Comparison of ENCODE assay signal across 8 cellular contexts in genomic region chr3:48187579-48188265, GRCh38. TPM values are rescaled to one million over a fixed set of nuclear protein-coding genes. Genes with fewer than 3 reads are reported as not detected.
DNase-seq lines count a peak whose midpoint lies in the region; ATAC-seq, FAIRE-seq and TF ChIP-seq lines count a peak whose summit lies in the region.

No MANE protein-coding gene starts in this region.

- H3K36me3 ChIP-seq in K562 (ENCODE audit: control insufficient read depth, insufficient read depth, low read length) (peaks cover 45% of the 10 kb centered on the region), kidney epithelial cell (ENCODE audit: control insufficient read depth, insufficient read depth, low read length) (no peaks in the 10 kb centered on the region)

- TF ChIP-seq POLR2A in K562 (conservative IDR thresholded peaks at IDR 0.05), result no peak

- POLR2A ChIA-PET in K562 (lab: Yijun Ruan, JAX), result interaction anchor here (0.7 to 1.4 kb wide), 6 partner anchors 27 to 259 kb away, joined by 3 to 7 read pairs (median 4); partner anchors contain the start of genes ATRIP and ZNF589

- intact Hi-C loops in K562 (cut with micrococcal nuclease), result loop anchor here (2.0 kb wide), 1 partner anchor 53 kb away; the partner anchor contains the start of gene ZNF589

- peak overlapping the region; percentile 93 to 97 for H3K9ac ChIP-seq in K562 (ENCODE audit: insufficient read depth in 1 of 2, low read depth in 2 of 2, low read length in 2 of 2)

- H3K9me1 ChIP-seq in K562 (ENCODE audit: control insufficient read depth, insufficient read depth, low read length), result no peaks in the 10 kb centered on the region

- in situ Hi-C loops in K562 (cut with MboI), result no loop called here

- peaks cover 0 to 15% of the 10 kb centered on the region in 2 experiments; a peak in 3 of 5 replicates for H3K4me1 ChIP-seq in K562 (replicated peaks in 1 of 2; ENCODE audit: control insufficient read depth in 2 of 2, insufficient read depth in 2 of 2, low read length in 2 of 2)

- 0% methylated on average over 23 of the region's 87 CpGs for WGBS in K562 (ENCODE audit: insufficient coverage, low coverage, missing lambda C conversion rate)

- peaks cover 55% of the 10 kb centered on the region for H3K79me2 ChIP-seq in K562 (ENCODE audit: control insufficient read depth, insufficient read depth, low read length)

- H3K4me3 ChIP-seq in K562, result peak overlapping the region; percentile 83
- H3K4me3 ChIP-seq in kidney epithelial cell (ENCODE audit: low read depth, low read length), result peak overlapping the region; percentile 79

- ATAC-seq in HG02588 (IDR thresholded peaks at IDR 0.05; ENCODE audit: unreplicated experiment) (peak; percentile 28), K562 (peak; percentile 59)

- 0 out of 2 replicates have a peak, but pooled peaks cover 1% of the 10 kb centered on the region for H4K20me1 ChIP-seq in K562 (replicated peaks; ENCODE audit: control insufficient read depth, insufficient read depth, low read length)

- no peaks in the 10 kb centered on the region for H3K9me3 ChIP-seq in K562 (replicated peaks; ENCODE audit: control insufficient read depth, insufficient read depth, low read depth, low read length)

- H3K27me3 ChIP-seq in K562 (ENCODE audit: control insufficient read depth in 2 of 2, insufficient read depth in 2 of 2, low read length in 2 of 2), result no peaks in the 10 kb centered on the region
- H3K27me3 ChIP-seq in kidney epithelial cell (ENCODE audit: control insufficient read depth, insufficient read depth, low read length), result no peaks in the 10 kb centered on the region

- H3K4me2 ChIP-seq in K562 (ENCODE audit: insufficient read depth, low read length), result peak overlapping the region; percentile 90

- TF ChIP-seq EP300 in K562 (IDR thresholded peaks at IDR 0.05; ENCODE audit: low read length), result no peak

- peak; percentile 43 for DNase-seq in NCI-H82 (lab: John Stamatoyannopoulos, UW)
- no peak for DNase-seq in NCI-H82 treated with DMSO at 0.1 percent for 48 hours (lab: John Stamatoyannopoulos, UW; ENCODE audit: unreplicated experiment)
- DNase-seq in NCI-H460 (ENCODE audit: extremely low read depth, low read depth), result peak; percentile 8
- peak; percentile 12 to 59 (median 45) for DNase-seq in K562 (ENCODE audit: extremely low read depth in 1 of 4, low spot score in 3 of 4)
- DNase-seq in kidney epithelial cell (ENCODE audit: low read depth), result peak; percentile 39
- peak; percentile 30 for DNase-seq in stimulated activated CD4-positive, alpha-beta T cell treated with anti-CD3 and anti-CD28 coated beads, Interleukin-4, amount 100 ng/mL, for 1 hour
- DNase-seq in mucosa of gallbladder (ENCODE audit: low spot score), result no peak

- no peak for TF ChIP-seq RAD21 in K562 (CRISPR knock-in tag; conservative IDR thresholded peaks at IDR 0.05 in 1 of 2, IDR thresholded peaks at IDR 0.05 in 1 of 2)

- H2AFZ ChIP-seq in K562 (ENCODE audit: low read depth, low read length), result peak overlapping the region; percentile 80

- peak overlapping the region; percentile 89 for H3K27ac ChIP-seq in K562 (ENCODE audit: extremely low read depth, low read depth, low read length)

- CTCF ChIA-PET in K562 (lab: Yijun Ruan, JAX; ENCODE audit: low intra/inter-chr PET ratio), result interaction anchor here (0.6 kb wide), 1 partner anchor 490 kb away, joined by 3 read pairs; no protein-coding TSS in a partner anchor

- BruUV-seq in K562 (replicated peaks; lab: Mats Ljungman, UMichigan), result no TSS peak

- TF ChIP-seq CTCF in K562 (IDR thresholded peaks at IDR 0.05 in 2 of 3, conservative IDR thresholded peaks at IDR 0.05 in 1 of 3; ENCODE audit: insufficient read depth in 2 of 3, low read depth in 1 of 3, low read length in 3 of 3) (no peak), kidney epithelial cell (IDR thresholded peaks at IDR 0.05; ENCODE audit: insufficient read depth, low read length, poor library complexity, severe bottlenecking) (no peak)

- no peak for FAIRE-seq in K562 (lab: Jason Lieb, UNC)

TF ChIP-seq in K562, 482 proteins besides CTCF, POLR2A, EP300 and RAD21 (continues in another document):
- peak; percentile 15 for TF ChIP-seq CCNT2 (IDR thresholded peaks at IDR 0.05; ENCODE audit: borderline replicate concordance, extremely low read depth, insufficient read length, low read depth, low read length)
- TF ChIP-seq ZNF282 (CRISPR knock-in tag; IDR thresholded peaks at IDR 0.05), result no peak
- no peak for TF ChIP-seq SMARCE1 (IDR thresholded peaks at IDR 0.05)
- TF ChIP-seq ADNP (tag; IDR thresholded peaks at IDR 0.05), result no peak
- TF ChIP-seq ZNF41 (CRISPR knock-in tag; conservative IDR thresholded peaks at IDR 0.05), result no peak
- TF ChIP-seq U2AF2 (optimal IDR thresholded peaks at IDR 0.05; ENCODE audit: low read depth, low read length), result no peak

RNA-seq across cellular contexts. Expression of gene CDC25A, which starts 0.5 kb away (rescaled TPM):
- total RNA-seq in NCI-H460 (2014; rRNA removed; shearing (Covaris generic)), result 10.3 and 12.6 TPM in 2 replicates
- polyA plus RNA-seq in NCI-H460 (2014; cell fraction: nucleus; rRNA removed), result 25.8 and 35.3 TPM in 2 replicates
- total RNA-seq in K562 (2011; cell fraction: chromatin; rRNA removed; ENCODE audit: low replicate concordance), result 39.9 and 44.1 TPM in 2 replicates
- 24.7 and 27.9 TPM in 2 replicates for total RNA-seq in K562 (2011; cell fraction: nucleolus; rRNA removed)
- 21.5 and 23.1 TPM in 2 replicates for total RNA-seq in K562 (2011; cell fraction: nucleoplasm; rRNA removed)
- total RNA-seq in K562 (2014; rRNA removed) (53.9 and 61.3 TPM in 2 replicates), K562 (2014; rRNA removed; fragmentation: Illumina TruSeq; extraction: Trizol) (52.2 and 53.9 TPM in 2 replicates), K562 (2015; rRNA removed; fragmentation: Illumina TruSeq; extraction: Trizol) (45.6 and 51.8 TPM in 2 replicates), K562 (2021) (52.0 and 59.2 TPM in 2 replicates), kidney epithelial cell (3.6 and 5.3 TPM in 2 replicates), mucosa of gallbladder (0.66 TPM)
- polyA plus RNA-seq in K562 (2011; rRNA removed) (27.0 and 35.8 TPM in 2 replicates), K562 (2014; fragmentation: Illumina TruSeq; extraction: Trizol) (46.5 and 56.2 TPM in 2 replicates), K562 (2014; fragmentation: Nextera tagmentation; extraction: Ambion mirVana) (1 to 10 TPM; 3.4 to 5.0 TPM), K562 (2014; rRNA removed) (30.3 and 34.7 TPM in 2 replicates)
- polyA plus RNA-seq in K562 (2011; cell fraction: cytosol; rRNA removed), result 19.2 and 35.0 TPM in 2 replicates
- 14.7 and 15.2 TPM in 2 replicates for polyA plus RNA-seq in K562 (2011; cell fraction: nucleus; rRNA removed)
- polyA plus RNA-seq in K562 (2012), result 19.6 and 29.2 TPM in 2 replicates
- 42.7 and 45.9 TPM in 2 replicates for polyA minus RNA-seq in K562 (2011; rRNA and poly(A)+ RNA removed)
- 30.5 and 32.1 TPM in 2 replicates for polyA minus RNA-seq in K562 (2011; cell fraction: cytosol; rRNA and poly(A)+ RNA removed)
- 15.9 and 16.6 TPM in 2 replicates for polyA minus RNA-seq in K562 (2011; cell fraction: nucleus; rRNA and poly(A)+ RNA removed)

RNA-seq across cellular contexts. Expression of gene CAMP, which starts 35.6 kb away (rescaled TPM):
- not detected in 2 replicates for total RNA-seq in NCI-H460 (2014; rRNA removed; shearing (Covaris generic))
- not detected in 2 replicates for polyA plus RNA-seq in NCI-H460 (2014; cell fraction: nucleus; rRNA removed)
- not detected in 2 replicates for total RNA-seq in K562 (2011; cell fraction: chromatin; rRNA removed; ENCODE audit: low replicate concordance)
- not detected in 2 replicates for total RNA-seq in K562 (2011; cell fraction: nucleolus; rRNA removed)
- not detected in 2 replicates for total RNA-seq in K562 (2011; cell fraction: nucleoplasm; rRNA removed)
- 0.29 TPM in 1 of 2 replicates, not detected in the other for total RNA-seq in K562 (2014; rRNA removed)
- not detected in 2 replicates for total RNA-seq in K562 (2014; rRNA removed; fragmentation: Illumina TruSeq; extraction: Trizol)
- total RNA-seq in K562 (2015; rRNA removed; fragmentation: Illumina TruSeq; extraction: Trizol), result not detected in 2 replicates
- 0.22 TPM in 1 of 2 replicates, not detected in the other for total RNA-seq in K562 (2021)
- polyA plus RNA-seq in K562 (2011; rRNA removed), result not detected in 2 replicates
- polyA plus RNA-seq in K562 (2011; cell fraction: cytosol; rRNA removed), result not detected in 2 replicates
- polyA plus RNA-seq in K562 (2011; cell fraction: nucleus; rRNA removed), result not detected in 2 replicates
- polyA plus RNA-seq in K562 (2012), result not detected in 2 replicates
- polyA plus RNA-seq in K562 (2014; fragmentation: Illumina TruSeq; extraction: Trizol), result not detected in 2 replicates
- polyA plus RNA-seq in K562 (2014; fragmentation: Nextera tagmentation; extraction: Ambion mirVana), result not detected
- not detected in 2 replicates for polyA plus RNA-seq in K562 (2014; rRNA removed)
- polyA minus RNA-seq in K562 (2011; rRNA and poly(A)+ RNA removed), result not detected in 2 replicates
- polyA minus RNA-seq in K562 (2011; cell fraction: cytosol; rRNA and poly(A)+ RNA removed), result not detected in 2 replicates
- not detected in 2 replicates for polyA minus RNA-seq in K562 (2011; cell fraction: nucleus; rRNA and poly(A)+ RNA removed)
- total RNA-seq in kidney epithelial cell, result not detected in 2 replicates
- not detected for total RNA-seq in mucosa of gallbladder

RNA-seq across cellular contexts. Expression of gene ZNF589, which starts 53.2 kb away (rescaled TPM):
- total RNA-seq in NCI-H460 (2014; rRNA removed; shearing (Covaris generic)), result 4.3 and 4.7 TPM in 2 replicates
- polyA plus RNA-seq in NCI-H460 (2014; cell fraction: nucleus; rRNA removed), result 20.7 and 23.2 TPM in 2 replicates
- 68.3 and 75.9 TPM in 2 replicates for total RNA-seq in K562 (2011; cell fraction: chromatin; rRNA removed; ENCODE audit: low replicate concordance)
- total RNA-seq in K562 (2011; cell fraction: nucleolus; rRNA removed), result 29.9 and 35.9 TPM in 2 replicates
- 57.4 and 74.4 TPM in 2 replicates for total RNA-seq in K562 (2011; cell fraction: nucleoplasm; rRNA removed)
- total RNA-seq in K562 (2014; rRNA removed) (13.9 and 17.6 TPM in 2 replicates), K562 (2014; rRNA removed; fragmentation: Illumina TruSeq; extraction: Trizol) (21.5 and 24.9 TPM in 2 replicates), K562 (2015; rRNA removed; fragmentation: Illumina TruSeq; extraction: Trizol) (20.1 and 20.8 TPM in 2 replicates), K562 (2021) (19.6 and 20.8 TPM in 2 replicates), kidney epithelial cell (5.1 TPM in 2 replicates), mucosa of gallbladder (10.0 TPM)
- polyA plus RNA-seq in K562 (2011; rRNA removed) (26.7 and 28.8 TPM in 2 replicates), K562 (2014; fragmentation: Illumina TruSeq; extraction: Trizol) (24.1 and 25.1 TPM in 2 replicates), K562 (2014; fragmentation: Nextera tagmentation; extraction: Ambion mirVana) (10 to 100 TPM in 1 of 2 experiments, 1 to 10 TPM in 1; 4.2 to 17.6 TPM), K562 (2014; rRNA removed) (23.2 and 23.9 TPM in 2 replicates)
- polyA plus RNA-seq in K562 (2011; cell fraction: cytosol; rRNA removed), result 11.3 and 20.8 TPM in 2 replicates
- 78.0 and 81.2 TPM in 2 replicates for polyA plus RNA-seq in K562 (2011; cell fraction: nucleus; rRNA removed)
- polyA plus RNA-seq in K562 (2012), result 14.2 and 16.5 TPM in 2 replicates
- 24.3 and 27.1 TPM in 2 replicates for polyA minus RNA-seq in K562 (2011; rRNA and poly(A)+ RNA removed)
- polyA minus RNA-seq in K562 (2011; cell fraction: cytosol; rRNA and poly(A)+ RNA removed), result 6.6 and 7.7 TPM in 2 replicates
- polyA minus RNA-seq in K562 (2011; cell fraction: nucleus; rRNA and poly(A)+ RNA removed), result 12.9 and 19.1 TPM in 2 replicates

Comparison
In these comparisons a context has a peak if more than half of its experiments do, and no peak if none do; other contexts are left out.
1. DNase-seq: peak in NCI-H82 (single experiment), NCI-H460 (single experiment), K562 (4 of 4), kidney epithelial cell (single experiment) and stimulated activated CD4-positive, alpha-beta T cell treated with anti-CD3 and anti-CD28 coated beads, Interleukin-4, amount 100 ng/mL, for 1 hour (single experiment); none in NCI-H82 treated with DMSO at 0.1 percent for 48 hours (single experiment) and mucosa of gallbladder (single experiment).